16 cellular contexts compared by ENCODE assay signal in the genomic region with DNA sequence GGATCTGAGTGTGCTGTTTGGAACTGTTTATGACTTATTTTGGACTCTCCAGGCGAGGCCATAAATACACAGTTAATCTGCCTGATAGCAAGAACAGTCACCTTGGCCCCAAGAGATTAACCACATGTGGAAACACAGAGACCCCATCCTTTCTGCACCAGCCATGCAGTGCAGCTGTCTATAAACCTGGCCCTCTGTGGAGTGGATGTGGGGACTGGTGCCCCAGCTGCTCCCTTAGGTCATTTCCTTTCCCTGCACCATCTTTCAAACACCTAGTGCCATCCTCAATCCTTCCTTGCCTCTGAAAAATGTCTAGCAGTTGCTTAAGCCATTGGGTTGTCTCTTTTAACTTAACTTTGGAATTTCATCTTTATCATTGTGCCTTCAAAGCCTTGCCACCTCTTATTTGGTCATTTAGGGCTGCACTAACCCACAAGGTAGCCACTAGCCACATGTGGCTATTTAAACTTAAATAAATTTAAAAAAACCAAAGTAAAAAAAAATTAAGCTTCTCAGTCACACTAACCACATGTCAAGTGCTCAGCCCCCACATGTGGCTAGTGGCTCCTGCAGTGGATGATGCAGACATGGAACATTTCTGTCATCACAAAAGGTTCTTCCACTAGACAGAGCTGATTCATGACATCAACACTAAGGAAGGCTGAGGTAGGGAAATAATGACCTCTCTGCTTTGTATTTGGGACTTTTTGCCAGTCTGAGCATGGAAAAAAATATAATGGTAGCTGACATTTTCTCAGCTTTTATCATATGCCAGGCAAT.
DNase-seq lines count a peak whose midpoint lies in the region; ATAC-seq and TF ChIP-seq lines count a peak whose summit lies in the region.
"Had no signal": no experiment of that assay in that cellular context is flagged by ENCODE, and none has a peak within 500 bp of the region (broad histone marks: within the 10 kb centered on the region; RNA-seq: fewer than 3 reads in every experiment).

No MANE protein-coding gene starts in this region.

- H3K4me3 Mint-ChIP-seq in MCF 10A (ENCODE audit: unreplicated experiment), result no peak overlapping the region
- H3K4me3 Mint-ChIP-seq in activated naive CD8-positive, alpha-beta T cell treated with anti-CD3 and anti-CD28 coated beads for 36 hours, result no peak overlapping the region
- no peak overlapping the region for H3K4me3 Mint-ChIP-seq in CD4-positive, alpha-beta memory T cell
- no peak overlapping the region for H3K4me3 Mint-ChIP-seq in type B pancreatic cell
- H3K4me3 Mint-ChIP-seq: CD8-positive, alpha-beta T cell had no signal

- BruUV-seq in mammary epithelial cell (replicated peaks; lab: Mats Ljungman, UMichigan) (no TSS peak), MCF 10A (replicated peaks; lab: Mats Ljungman, UMichigan) (no TSS peak)

- no peak overlapping the region for H3K9ac ChIP-seq in mammary epithelial cell (ENCODE audit: insufficient read depth, low read length)

- H3K4me2 ChIP-seq in mammary epithelial cell (ENCODE audit: insufficient read depth, low read depth, low read length), result no peak overlapping the region

- no peak overlapping the region for H3K27ac Mint-ChIP-seq in MCF 10A (ENCODE audit: low read depth, unreplicated experiment)
- peak overlapping the region; percentile 49 for H3K27ac Mint-ChIP-seq in activated naive CD8-positive, alpha-beta T cell treated with anti-CD3 and anti-CD28 coated beads for 36 hours
- H3K27ac Mint-ChIP-seq in CD4-positive, alpha-beta memory T cell, result no peak overlapping the region
- no peak overlapping the region for H3K27ac Mint-ChIP-seq in type B pancreatic cell
- H3K27ac Mint-ChIP-seq: CD8-positive, alpha-beta T cell had no signal

- POLR2A ChIA-PET in MCF 10A (lab: Yijun Ruan, JAX), result interaction anchor here (0.8 kb wide), 1 partner anchor 11 kb away, joined by 3 read pairs; no protein-coding TSS in a partner anchor
- POLR2A ChIA-PET in CD4-positive, alpha-beta memory T cell (lab: Charles Lee; ENCODE audit: partially characterized antibody), result no interaction called here

- TF ChIP-seq CTCF in mammary epithelial cell (conservative IDR thresholded peaks at IDR 0.05 in 1 of 2, IDR thresholded peaks at IDR 0.05 in 1 of 2; ENCODE audit: extremely low read depth in 1 of 2, insufficient read depth in 1 of 2, low read depth in 1 of 2, low read length in 2 of 2) (no peak), MCF 10A (IDR thresholded peaks at IDR 0.05; ENCODE audit: unreplicated experiment) (no peak), type B pancreatic cell (conservative IDR thresholded peaks at IDR 0.05) (no peak)

- dilution Hi-C loops in mammary epithelial cell (cut with HindIII; ENCODE audit: low sequenced_read_pairs), result no loop called here

- H3K4me3 ChIP-seq in mammary epithelial cell (replicated peaks in 1 of 3; ENCODE audit: insufficient read depth in 1 of 3, low read depth in 2 of 3, low read length in 3 of 3) (no peak overlapping the region), mesodermal cell (ENCODE audit: extremely low read depth, insufficient read depth, low read length, poor library complexity, severe bottlenecking) (no peak overlapping the region)
- H3K4me3 ChIP-seq in CD4-positive, alpha-beta memory T cell (ENCODE audit: low read length in 2 of 2), result no peak overlapping the region
- H3K4me3 ChIP-seq: SJCRH30 had no signal

- H3K27ac ChIP-seq in mammary epithelial cell (ENCODE audit: insufficient read depth, low read depth, low read length), result no peak overlapping the region
- peak overlapping the region; percentile 59 for H3K27ac ChIP-seq in mesodermal cell (ENCODE audit: low read depth, low read length, severe bottlenecking)
- no peak overlapping the region for H3K27ac ChIP-seq in CD4-positive, alpha-beta memory T cell (ENCODE audit: low read depth, low read length)
- H3K27ac ChIP-seq: RWPE1, SJCRH30 had no signal

- no peaks in the 10 kb centered on the region for H3K27me3 Mint-ChIP-seq in MCF 10A (ENCODE audit: insufficient read depth, unreplicated experiment)
- H3K27me3 Mint-ChIP-seq in activated naive CD8-positive, alpha-beta T cell treated with anti-CD3 and anti-CD28 coated beads for 36 hours, result peaks cover 5% of the 10 kb centered on the region
- no peaks in the 10 kb centered on the region for H3K27me3 Mint-ChIP-seq in CD4-positive, alpha-beta memory T cell
- H3K27me3 Mint-ChIP-seq in type B pancreatic cell, result no peaks in the 10 kb centered on the region

- H2AFZ ChIP-seq in mammary epithelial cell (ENCODE audit: low read depth, low read length), result peak overlapping the region; percentile 17

- H3K4me1 Mint-ChIP-seq in MCF 10A (ENCODE audit: insufficient read depth, unreplicated experiment) (peaks cover 6% of the 10 kb centered on the region), type B pancreatic cell (ENCODE audit: unreplicated experiment) (no peaks in the 10 kb centered on the region)
- no peaks in the 10 kb centered on the region for H3K4me1 Mint-ChIP-seq in activated naive CD8-positive, alpha-beta T cell treated with anti-CD3 and anti-CD28 coated beads for 36 hours
- H3K4me1 Mint-ChIP-seq in CD4-positive, alpha-beta memory T cell, result no peaks in the 10 kb centered on the region

- no peaks in the 10 kb centered on the region for H3K79me2 ChIP-seq in mammary epithelial cell (ENCODE audit: insufficient read depth, low read length)

- H3K9me3 ChIP-seq in mammary epithelial cell (replicated peaks; ENCODE audit: insufficient read depth, low read length) (no peaks in the 10 kb centered on the region), mesodermal cell (ENCODE audit: control insufficient read depth, low read length) (no peaks in the 10 kb centered on the region)
- no peaks in the 10 kb centered on the region for H3K9me3 ChIP-seq in CD4-positive, alpha-beta memory T cell (ENCODE audit: control insufficient read depth in 1 of 2, low read length in 2 of 2)
- H3K9me3 ChIP-seq: BE2C, SJCRH30 had no signal

- H3K9me3 Mint-ChIP-seq in MCF 10A (ENCODE audit: unreplicated experiment), result no peaks in the 10 kb centered on the region
- no peaks in the 10 kb centered on the region for H3K9me3 Mint-ChIP-seq in activated naive CD8-positive, alpha-beta T cell treated with anti-CD3 and anti-CD28 coated beads for 36 hours
- H3K9me3 Mint-ChIP-seq in CD4-positive, alpha-beta memory T cell, result peaks cover 0 to 12% (median 3%) of the 10 kb centered on the region in 8 donors
- H3K9me3 Mint-ChIP-seq in type B pancreatic cell, result no peaks in the 10 kb centered on the region

- DNase-seq in mammary epithelial cell (no peak), MCF 10A (ENCODE audit: unreplicated experiment) (no peak), ELF-1 (ENCODE audit: low read depth, low spot score) (peak; percentile 9), type B pancreatic cell (ENCODE audit: extremely low spot score, unreplicated experiment) (no peak)
- DNase-seq in activated naive CD8-positive, alpha-beta T cell treated with anti-CD3 and anti-CD28 coated beads for 36 hours, result peak; percentile 4
- no peak for DNase-seq in CD4-positive, alpha-beta memory T cell
- DNase-seq: BE2C; CD8-positive, alpha-beta T cell; NCI-H1436; NCI-H1930; NCI-H226; PC-3; SJCRH30 had no signal

- no peaks in the 10 kb centered on the region for H4K20me1 ChIP-seq in mammary epithelial cell (ENCODE audit: insufficient read depth, low read length)

- 83% methylated on average over 1 of the region's 1 CpG for WGBS in mammary epithelial cell (ENCODE audit: low coverage, missing lambda C conversion rate)
- WGBS in mesodermal cell (ENCODE audit: insufficient coverage in 2 of 2), 2 experiments, result 80% methylated on average over 1 of the region's 1 CpG; no CpG with 5 or more reads in 1 of the 2 experiments

- ATAC-seq in HG02981 (IDR thresholded peaks at IDR 0.05; ENCODE audit: unreplicated experiment), result no peak
- ATAC-seq: CD8-positive, alpha-beta T cell; PC-3 had no signal

- in situ Hi-C loops in mammary epithelial cell (cut with MboI; ENCODE audit: low sequenced_read_pairs in 2 of 2), result no loop called here

- CTCF ChIA-PET in mammary epithelial cell (lab: Charles Lee; ENCODE audit: low non-redundant PET), result no interaction called here
- CTCF ChIA-PET in MCF 10A (lab: Yijun Ruan, JAX), result interaction anchor here (0.6 to 0.7 kb wide), 2 partner anchors 10 to 263 kb away, joined by 3 read pairs; no protein-coding TSS in a partner anchor
- CTCF ChIA-PET in CD4-positive, alpha-beta memory T cell (lab: Charles Lee; ENCODE audit: partially characterized antibody), result no interaction called here

- H3K36me3 Mint-ChIP-seq in MCF 10A (ENCODE audit: insufficient read depth, unreplicated experiment) (no peaks in the 10 kb centered on the region), type B pancreatic cell (no peaks in the 10 kb centered on the region)
- no peaks in the 10 kb centered on the region for H3K36me3 Mint-ChIP-seq in activated naive CD8-positive, alpha-beta T cell treated with anti-CD3 and anti-CD28 coated beads for 36 hours
- no peaks in the 10 kb centered on the region for H3K36me3 Mint-ChIP-seq in CD4-positive, alpha-beta memory T cell
- H3K36me3 Mint-ChIP-seq: CD8-positive, alpha-beta T cell had no signal

- peaks cover 12% of the 10 kb centered on the region for H3K4me1 ChIP-seq in mammary epithelial cell (ENCODE audit: insufficient read depth, low read length)
- H3K4me1 ChIP-seq in mesodermal cell (ENCODE audit: control insufficient read depth, insufficient read depth, low read length, poor library complexity, severe bottlenecking), result no peaks in the 10 kb centered on the region
- H3K4me1 ChIP-seq in CD4-positive, alpha-beta memory T cell (ENCODE audit: insufficient read depth, low read length), result no peaks in the 10 kb centered on the region
- H3K4me1 ChIP-seq: BE2C, SJCRH30 had no signal

- no peaks in the 10 kb centered on the region for H3K36me3 ChIP-seq in mammary epithelial cell (ENCODE audit: insufficient read depth, low read length)
- H3K36me3 ChIP-seq in mesodermal cell (ENCODE audit: control insufficient read depth, insufficient read depth, low read length), result no peaks in the 10 kb centered on the region
- H3K36me3 ChIP-seq in CD4-positive, alpha-beta memory T cell (ENCODE audit: insufficient read depth, low read length), result no peaks in the 10 kb centered on the region
- H3K36me3 ChIP-seq: BE2C, SJCRH30 had no signal

- no peaks in the 10 kb centered on the region for H3K27me3 ChIP-seq in mammary epithelial cell (ENCODE audit: insufficient read depth, low read length)
- H3K27me3 ChIP-seq in CD4-positive, alpha-beta memory T cell (ENCODE audit: insufficient read depth, low read length), result no peaks in the 10 kb centered on the region
- H3K27me3 ChIP-seq: BE2C, SJCRH30 had no signal

- intact Hi-C loops in mammary epithelial cell (cut with micrococcal nuclease), result no loop called here
- intact Hi-C loops in MCF 10A (cut with micrococcal nuclease), result no loop called here
- intact Hi-C loops in CD4-positive, alpha-beta memory T cell (cut with micrococcal nuclease), result no loop called here

Comparison
In these comparisons a context has a peak if more than half of its experiments do, and no peak if none do; other contexts are left out.
1. DNase-seq: peak in ELF-1 (single experiment) and activated naive CD8-positive, alpha-beta T cell treated with anti-CD3 and anti-CD28 coated beads for 36 hours (single experiment); none in mammary epithelial cell (single experiment), MCF 10A (single experiment), CD4-positive, alpha-beta memory T cell (0 of 5) and type B pancreatic cell (single experiment).